ENCODE assay signal across 11 cellular contexts in genomic region chr2:187554704-187555082, GRCh38. TPM values are rescaled to one million over a fixed set of nuclear protein-coding genes. Genes with fewer than 3 reads are reported as not detected.
DNase-seq lines count a peak whose midpoint lies in the region; ATAC-seq and TF ChIP-seq lines count a peak whose summit lies in the region.
"Had no signal": no experiment of that assay in that cellular context is flagged by ENCODE, and none has a peak within 500 bp of the region (broad histone marks: within the 10 kb centered on the region; RNA-seq: fewer than 3 reads in every experiment).

No MANE protein-coding gene starts in this region.

- no peaks in the 10 kb centered on the region for H3K27me3 ChIP-seq in right lobe of liver
- no peaks in the 10 kb centered on the region for H3K27me3 ChIP-seq in testis
- H3K27me3 ChIP-seq: neutrophil had no signal

- H3K9me3 ChIP-seq in right lobe of liver (no peaks in the 10 kb centered on the region), testis (no peaks in the 10 kb centered on the region)
- H3K9me3 ChIP-seq: neutrophil had no signal

- POLR2A ChIA-PET in MCF 10A (lab: Yijun Ruan, JAX), result interaction anchor here (0.7 to 2.8 kb wide), 14 partner anchors 8 to 744 kb away, joined by 3 to 25 read pairs (median 5); no protein-coding TSS in a partner anchor

- H3K36me3 Mint-ChIP-seq in MCF 10A (ENCODE audit: insufficient read depth, unreplicated experiment), result no peaks in the 10 kb centered on the region
- H3K36me3 Mint-ChIP-seq: T-cell had no signal

- H3K27me3 Mint-ChIP-seq in MCF 10A (ENCODE audit: insufficient read depth, unreplicated experiment), result no peaks in the 10 kb centered on the region

- ATAC-seq in right lobe of liver (peak; percentile 14 to 52 (median 23)), GM19452 (IDR thresholded peaks at IDR 0.05; ENCODE audit: unreplicated experiment) (no peak), HG03342 (IDR thresholded peaks at IDR 0.05; ENCODE audit: unreplicated experiment) (no peak)
- ATAC-seq: activated naive CD8-positive, alpha-beta T cell treated with anti-CD3 and anti-CD28 coated beads, Interleukin-2, amount 50 U/mL, for 24 hours had no signal

- peak overlapping the region; percentile 29 to 53 (median 49) for H3K4me3 ChIP-seq in right lobe of liver
- H3K4me3 ChIP-seq in testis, result peak overlapping the region in 1 of 2 donors; percentile 29

- BruUV-seq in MCF 10A (replicated peaks; lab: Mats Ljungman, UMichigan), result no TSS peak

- TF ChIP-seq POLR2A in right lobe of liver (IDR thresholded peaks at IDR 0.05), result no peak
- TF ChIP-seq POLR2A in testis (IDR thresholded peaks at IDR 0.05), result no peak

- CTCF ChIA-PET in MCF 10A (lab: Yijun Ruan, JAX), result interaction anchor here (0.6 to 2.5 kb wide), 8 partner anchors 14 to 55 kb away, joined by 3 to 25 read pairs (median 5); no protein-coding TSS in a partner anchor

- TF ChIP-seq CTCF in MCF 10A (IDR thresholded peaks at IDR 0.05; ENCODE audit: unreplicated experiment) (no peak), right lobe of liver (IDR thresholded peaks at IDR 0.05) (no peak), testis (IDR thresholded peaks at IDR 0.05) (no peak)

- no peaks in the 10 kb centered on the region for H3K9me3 Mint-ChIP-seq in MCF 10A (ENCODE audit: unreplicated experiment)
- H3K9me3 Mint-ChIP-seq: activated naive CD8-positive, alpha-beta T cell treated with anti-CD3 and anti-CD28 coated beads, Interleukin-2, amount 50 U/mL, for 24 hours; T-cell had no signal

- intact Hi-C loops in MCF 10A (cut with micrococcal nuclease) (no loop called here), right lobe of liver (cut with DNase I) (no loop called here), testis (cut with DNase I; ENCODE audit: low total_unique reads) (no loop called here)

- peak overlapping the region; percentile 87 for H3K4me3 Mint-ChIP-seq in MCF 10A (ENCODE audit: unreplicated experiment)

- peaks cover 19% of the 10 kb centered on the region for H3K4me1 Mint-ChIP-seq in MCF 10A (ENCODE audit: insufficient read depth, unreplicated experiment)

- 0% methylated on average over 2 of the region's 2 CpGs for WGBS in right lobe of liver (ENCODE audit: insufficient coverage, low coverage, low lambda C conversion rate, missing lambda C conversion rate)
- WGBS in testis, 2 donors, result 37 to 52% methylated on average over 2 of the region's 2 CpGs

- H3K27ac ChIP-seq in right lobe of liver, result peak overlapping the region; percentile 86 to 97 (median 93)
- H3K27ac ChIP-seq in testis, result peak overlapping the region; percentile 52 to 74
- H3K27ac ChIP-seq: neutrophil had no signal

- DNase-seq in HT-29 (ENCODE audit: low spot score), result peak; percentile 53
- DNase-seq in MCF 10A (ENCODE audit: unreplicated experiment), result no peak
- DNase-seq in right lobe of liver, result no peak
- no peak for DNase-seq in testis
- DNase-seq in nucleus accumbens (lab: John Stamatoyannopoulos, UW), result no peak
- DNase-seq: activated naive CD8-positive, alpha-beta T cell treated with anti-CD3 and anti-CD28 coated beads, Interleukin-2, amount 50 U/mL, for 24 hours; effector memory CD4-positive, alpha-beta T cell; T-cell had no signal

- H3K36me3 ChIP-seq in right lobe of liver, result no peaks in the 10 kb centered on the region
- no peaks in the 10 kb centered on the region for H3K36me3 ChIP-seq in testis (ENCODE audit: low read depth, missing control alignments)
- H3K36me3 ChIP-seq: neutrophil had no signal

- peak overlapping the region; percentile 98 for H3K27ac Mint-ChIP-seq in MCF 10A (ENCODE audit: low read depth, unreplicated experiment)
- H3K27ac Mint-ChIP-seq: activated naive CD8-positive, alpha-beta T cell treated with anti-CD3 and anti-CD28 coated beads, Interleukin-2, amount 50 U/mL, for 24 hours; T-cell had no signal

- H3K4me1 ChIP-seq in right lobe of liver (peaks cover 0 to 9% (median 0%) of the 10 kb centered on the region in 4 donors), testis (no peaks in the 10 kb centered on the region)

RNA-seq across cellular contexts. Expression of gene TFPI, which starts 0.5 kb away (rescaled TPM):
- 30.4 and 38.4 TPM in 2 replicates for total RNA-seq in HT-29 (2014; rRNA removed; shearing (Covaris generic))
- total RNA-seq in MCF 10A (2022) (67.4 and 71.1 TPM in 2 replicates), right lobe of liver (100 to 1,000 TPM; 145 to 223 (median 189) TPM), testis (10 to 100 TPM; 10.5 TPM)
- 13.5 TPM for polyA plus RNA-seq in testis (ENCODE audit: insufficient read depth, low read depth, low replicate concordance)

Comparison
In these comparisons a context has a peak if more than half of its experiments do, and no peak if none do; other contexts are left out.
1. ATAC-seq: peak in right lobe of liver (4 of 4); none in GM19452 (single experiment) and HG03342 (single experiment).